1 cellular context compared by ENCODE assay signal in genomic region chr22:28923826-28924732, GRCh38.
TF ChIP-seq lines count a peak whose summit lies in the region.

No MANE protein-coding gene starts in this region.

TF ChIP-seq in HepG2, 621 proteins besides CTCF, POLR2A, EP300 and RAD21 (continued from another document and continues in another):
- TF ChIP-seq ONECUT2 (CRISPR knock-in tag; IDR thresholded peaks at IDR 0.05) (0 out of 2 replicates have a peak, but pooled peaks have one; percentile 60), PLSCR1 (CRISPR knock-in tag; IDR thresholded peaks at IDR 0.05; ENCODE audit: borderline replicate concordance) (no peak), SUZ12 (IDR thresholded peaks at IDR 0.05; ENCODE audit: low read depth, low read length) (no peak), ZC3H13 (CRISPR knock-in tag; IDR thresholded peaks at IDR 0.05) (peak; percentile 66; the same call in 1 of the 2 replicates), TBX3 (IDR thresholded peaks at IDR 0.05; ENCODE audit: borderline replicate concordance) (no peak), SCMH1 (CRISPR knock-in tag; IDR thresholded peaks at IDR 0.05; ENCODE audit: borderline replicate concordance) (no peak), ZNF740 (CRISPR knock-in tag; IDR thresholded peaks at IDR 0.05) (no peak), HNF4G (IDR thresholded peaks at IDR 0.05; ENCODE audit: borderline replicate concordance, low read depth, low read length) (peak; percentile 53; the same call in 1 of the 2 replicates), HNF4G (CRISPR knock-in tag; IDR thresholded peaks at IDR 0.05; ENCODE audit: borderline replicate concordance, low read depth) (peak; percentile 65; the same call in 1 of the 2 replicates), ZNF337 (CRISPR knock-in tag; IDR thresholded peaks at IDR 0.05; ENCODE audit: borderline replicate concordance, low read depth) (no peak), MAF1 (CRISPR knock-in tag; IDR thresholded peaks at IDR 0.05; ENCODE audit: borderline replicate concordance) (no peak), MIER3 (CRISPR knock-in tag; IDR thresholded peaks at IDR 0.05; ENCODE audit: borderline replicate concordance) (peak; percentile 77; the same call in 1 of the 2 replicates), ZNF382 (CRISPR knock-in tag; IDR thresholded peaks at IDR 0.05; ENCODE audit: borderline replicate concordance) (no peak), MAZ (IDR thresholded peaks at IDR 0.05; ENCODE audit: borderline replicate concordance, low read depth, low read length) (no peak; the same call in 1 of the 2 replicates), MAZ (CRISPR knock-in tag; IDR thresholded peaks at IDR 0.05; ENCODE audit: low read depth) (peak; percentile 61; the same call in 1 of the 2 replicates), TFE3 (CRISPR knock-in tag; IDR thresholded peaks at IDR 0.05) (peak; percentile 77), MED8 (CRISPR knock-in tag; IDR thresholded peaks at IDR 0.05; ENCODE audit: insufficient replicate concordance) (peak; percentile 84), TBX2 (CRISPR knock-in tag; IDR thresholded peaks at IDR 0.05; ENCODE audit: borderline replicate concordance) (peak; percentile 97), ZNF772 (CRISPR knock-in tag; IDR thresholded peaks at IDR 0.05) (0 out of 2 replicates have a peak, but pooled peaks have one; percentile 17), CSRNP2 (CRISPR knock-in tag; conservative IDR thresholded peaks at IDR 0.05; ENCODE audit: low read depth) (no peak), DBP (CRISPR knock-in tag; IDR thresholded peaks at IDR 0.05; ENCODE audit: not compliant biosample characterization) (no peak), BCL3 (CRISPR knock-in tag; IDR thresholded peaks at IDR 0.05) (peak; percentile 57; the same call in 1 of the 2 replicates), NR2F6 (IDR thresholded peaks at IDR 0.05) (peak; percentile 85), NR2F6 (CRISPR knock-in tag; IDR thresholded peaks at IDR 0.05) (peak; percentile 86; the same call in 1 of the 2 replicates), ZNF781 (CRISPR knock-in tag; IDR thresholded peaks at IDR 0.05; ENCODE audit: borderline replicate concordance, not compliant biosample characterization) (no peak), BCL6 (CRISPR knock-in tag; IDR thresholded peaks at IDR 0.05) (peak; percentile 90), KAT2B (IDR thresholded peaks at IDR 0.05; ENCODE audit: borderline replicate concordance, low read depth, low read length) (no peak), ZNF441 (CRISPR knock-in tag; IDR thresholded peaks at IDR 0.05; ENCODE audit: borderline replicate concordance) (peak; percentile 30; the same call in 1 of the 2 replicates), SRSF1 (optimal IDR thresholded peaks at IDR 0.05; ENCODE audit: low read depth, low read length) (no peak), SRSF4 (IDR thresholded peaks at IDR 0.05; ENCODE audit: low read depth, low read length, poor library complexity, severe bottlenecking) (no peak), DDIT3 (CRISPR knock-in tag; IDR thresholded peaks at IDR 0.05) (no peak), ETV6 (CRISPR knock-in tag; conservative IDR thresholded peaks at IDR 0.05) (0 out of 2 replicates have a peak, but pooled peaks have one; percentile 23), BRCA1 (CRISPR knock-in tag; IDR thresholded peaks at IDR 0.05) (no peak), DMTF1 (CRISPR knock-in tag; IDR thresholded peaks at IDR 0.05) (no peak), KLF6 (CRISPR knock-in tag; IDR thresholded peaks at IDR 0.05) (peak; percentile 80), ZNF546 (CRISPR knock-in tag; conservative IDR thresholded peaks at IDR 0.05) (no peak), ZNF235 (CRISPR knock-in tag; IDR thresholded peaks at IDR 0.05; ENCODE audit: borderline replicate concordance) (no peak), ZNF513 (CRISPR knock-in tag; conservative IDR thresholded peaks at IDR 0.05) (no peak), BATF2 (CRISPR knock-in tag; IDR thresholded peaks at IDR 0.05) (0 out of 2 replicates have a peak, but pooled peaks have one; percentile 51), LRRFIP1 (CRISPR knock-in tag; conservative IDR thresholded peaks at IDR 0.05) (no peak), PRDM10 (CRISPR knock-in tag; IDR thresholded peaks at IDR 0.05; ENCODE audit: low read depth) (peak; percentile 96)
